ENCODE assay signal across 18 cellular contexts in genomic region chr2:95015261-95015918, GRCh38. TPM values are rescaled to one million over a fixed set of nuclear protein-coding genes. Genes with fewer than 3 reads are reported as not detected.
DNase-seq lines count a peak whose midpoint lies in the region; ATAC-seq and TF ChIP-seq lines count a peak whose summit lies in the region.
"Had no signal": no experiment of that assay in that cellular context is flagged by ENCODE, and none has a peak within 500 bp of the region (broad histone marks: within the 10 kb centered on the region; RNA-seq: fewer than 3 reads in every experiment).

No MANE protein-coding gene starts in this region.

- peak; percentile 67 for ATAC-seq in activated naive CD8-positive, alpha-beta T cell treated with anti-CD3 and anti-CD28 coated beads, Interleukin-2, amount 50 U/mL, for 24 hours
- ATAC-seq in stimulated activated naive CD8-positive, alpha-beta T cell treated with anti-CD3 and anti-CD28 coated beads, Interleukin-15, Interleukin-2, amounts not matched to agents 100 U/mL and 50 U/mL, for 24 hours: peak; percentile 64
- ATAC-seq in HG03025 (IDR thresholded peaks at IDR 0.05; ENCODE audit: low FRiP score, unreplicated experiment): no peak
- ATAC-seq: A549, HCT116 had no signal

- H3K36me3 Mint-ChIP-seq in activated CD4-positive, alpha-beta memory T cell treated with anti-CD3 and anti-CD28 coated beads for 36 hours: no peaks in the 10 kb centered on the region
- H3K36me3 Mint-ChIP-seq in activated CD4-positive, alpha-beta memory T cell treated with anti-CD3 and anti-CD28 coated beads, Interleukin-2, amount 10 ng/mL, durations not matched to agents 7 days and 5 days (ENCODE audit: low read depth): no peaks in the 10 kb centered on the region
- H3K36me3 Mint-ChIP-seq in activated naive CD8-positive, alpha-beta T cell treated with anti-CD3 and anti-CD28 coated beads, Interleukin-2, amount 50 U/mL, for 24 hours (ENCODE audit: low read depth): no peaks in the 10 kb centered on the region

- H2AFZ ChIP-seq in MM.1S (ENCODE audit: low read length): no peak overlapping the region
- H2AFZ ChIP-seq: PC-9 had no signal

- H3F3A ChIP-seq in MM.1S (ENCODE audit: insufficient read depth, low read length): peaks cover 10% of the 10 kb centered on the region

- no peaks in the 10 kb centered on the region for H3K9me3 ChIP-seq in MM.1S (replicated peaks; ENCODE audit: insufficient read depth, low read length)
- H3K9me3 ChIP-seq: A549; BLaER1 treated with 17β-estradiol and CSF1 and Interleukin-3, amounts not matched to agents 10 nM and 100 nM had no signal

- no peaks in the 10 kb centered on the region for H3K9me2 ChIP-seq in MM.1S (replicated peaks; ENCODE audit: insufficient read depth, low read length)

- H3K9me3 Mint-ChIP-seq in activated CD4-positive, alpha-beta memory T cell treated with anti-CD3 and anti-CD28 coated beads for 36 hours: no peaks in the 10 kb centered on the region
- no peaks in the 10 kb centered on the region for H3K9me3 Mint-ChIP-seq in activated CD4-positive, alpha-beta memory T cell treated with anti-CD3 and anti-CD28 coated beads, Interleukin-2, amount 10 ng/mL, durations not matched to agents 7 days and 5 days
- H3K9me3 Mint-ChIP-seq in activated naive CD8-positive, alpha-beta T cell treated with anti-CD3 and anti-CD28 coated beads, Interleukin-2, amount 50 U/mL, for 24 hours: no peaks in the 10 kb centered on the region

- peak overlapping the region; percentile 25; the same call in 1 of the 2 replicates for H3K27ac ChIP-seq in MM.1S (ENCODE audit: low read length)
- H3K27ac ChIP-seq: A549; BLaER1 treated with 17β-estradiol and CSF1 and Interleukin-3, amounts not matched to agents 10 nM and 100 nM; PC-9 had no signal

- CTCF ChIA-PET in activated CD4-positive, alpha-beta memory T cell treated with anti-CD3 and anti-CD28 coated beads for 36 hours (lab: Charles Lee): interaction anchor here (0.8 kb wide), 2 partner anchors 28 to 60 kb away, joined by 3 to 4 read pairs; no protein-coding TSS in a partner anchor
- CTCF ChIA-PET in activated CD4-positive, alpha-beta memory T cell treated with anti-CD3 and anti-CD28 coated beads, Interleukin-2, amount 10 ng/mL, durations not matched to agents 7 days and 5 days (lab: Charles Lee): interaction anchor here (0.6 to 1.4 kb wide), 6 partner anchors 11 to 374 kb away, joined by 3 to 4 read pairs (median 3); partner anchors contain the start of gene MAL

- POLR2A ChIA-PET in activated CD4-positive, alpha-beta memory T cell treated with anti-CD3 and anti-CD28 coated beads for 36 hours (lab: Charles Lee): no interaction called here
- POLR2A ChIA-PET in activated CD4-positive, alpha-beta memory T cell treated with anti-CD3 and anti-CD28 coated beads, Interleukin-2, amount 10 ng/mL, durations not matched to agents 7 days and 5 days (lab: Charles Lee): interaction anchor here (1.0 to 1.9 kb wide), 3 partner anchors 9 to 106 kb away, joined by 3 to 6 read pairs (median 4); partner anchors contain the start of genes MAL and MRPS5

- no peaks in the 10 kb centered on the region for H3K79me2 ChIP-seq in MM.1S (ENCODE audit: low read length)

- no peak for TF ChIP-seq CTCF in MM.1S (IDR thresholded peaks at IDR 0.05; ENCODE audit: low read length)

- DNase-seq in activated CD4-positive, alpha-beta memory T cell treated with anti-CD3 and anti-CD28 coated beads for 36 hours: peak; percentile 39
- DNase-seq in activated CD4-positive, alpha-beta memory T cell treated with anti-CD3 and anti-CD28 coated beads, Interleukin-2, amount 10 ng/mL, durations not matched to agents 7 days and 5 days: no peak
- DNase-seq in MM.1S (no peak), SKM-1 treated with dmso at 0.1 percent for 144 hours (lab: John Stamatoyannopoulos, UW; ENCODE audit: unreplicated experiment) (no peak), OCI-M2 (lab: John Stamatoyannopoulos, UW; ENCODE audit: unreplicated experiment) (no peak)
- no peak for DNase-seq in activated naive CD8-positive, alpha-beta T cell treated with anti-CD3 and anti-CD28 coated beads, Interleukin-2, amount 50 U/mL, for 24 hours
- peak; percentile 26 for DNase-seq in stimulated activated naive CD8-positive, alpha-beta T cell treated with anti-CD3 and anti-CD28 coated beads, Interleukin-15, Interleukin-2, amounts not matched to agents 100 U/mL and 50 U/mL, for 24 hours
- DNase-seq: DND-41, NCI-H1436, NCI-H2029 treated with DMSO at 0.1 percent for 48 hours, NCI-H2171 treated with DMSO at 0.1 percent for 48 hours, NCI-H446 treated with DMSO at 0.1 percent for 48 hours, NCI-H748 treated with DMSO at 0.1 percent for 48 hours, PC-9 had no signal

- H3K27ac Mint-ChIP-seq in activated CD4-positive, alpha-beta memory T cell treated with anti-CD3 and anti-CD28 coated beads for 36 hours: no peak overlapping the region
- no peak overlapping the region for H3K27ac Mint-ChIP-seq in activated CD4-positive, alpha-beta memory T cell treated with anti-CD3 and anti-CD28 coated beads, Interleukin-2, amount 10 ng/mL, durations not matched to agents 7 days and 5 days
- H3K27ac Mint-ChIP-seq in activated naive CD8-positive, alpha-beta T cell treated with anti-CD3 and anti-CD28 coated beads, Interleukin-2, amount 50 U/mL, for 24 hours: no peak overlapping the region

- intact Hi-C loops in activated CD4-positive, alpha-beta memory T cell treated with anti-CD3 and anti-CD28 coated beads for 36 hours (cut with micrococcal nuclease): no loop called here

- H3K4me3 ChIP-seq in MM.1S (ENCODE audit: low read length): no peak overlapping the region
- H3K4me3 ChIP-seq: A549; BLaER1 treated with 17β-estradiol and CSF1 and Interleukin-3, amounts not matched to agents 10 nM and 100 nM; PC-9 had no signal

- no peaks in the 10 kb centered on the region for H4K20me1 ChIP-seq in MM.1S (ENCODE audit: insufficient read depth, low read length)

- no peaks in the 10 kb centered on the region for H3K27me3 Mint-ChIP-seq in activated CD4-positive, alpha-beta memory T cell treated with anti-CD3 and anti-CD28 coated beads for 36 hours
- H3K27me3 Mint-ChIP-seq in activated CD4-positive, alpha-beta memory T cell treated with anti-CD3 and anti-CD28 coated beads, Interleukin-2, amount 10 ng/mL, durations not matched to agents 7 days and 5 days: no peaks in the 10 kb centered on the region
- no peaks in the 10 kb centered on the region for H3K27me3 Mint-ChIP-seq in activated naive CD8-positive, alpha-beta T cell treated with anti-CD3 and anti-CD28 coated beads, Interleukin-2, amount 50 U/mL, for 24 hours

- peaks cover 34% of the 10 kb centered on the region for H3K4me1 ChIP-seq in MM.1S (ENCODE audit: low read length)
- H3K4me1 ChIP-seq: A549 had no signal

- no peak overlapping the region for H3K9ac ChIP-seq in MM.1S (ENCODE audit: low read length)
- H3K9ac ChIP-seq: BLaER1 treated with 17β-estradiol and CSF1 and Interleukin-3, amounts not matched to agents 10 nM and 100 nM had no signal

- no peaks in the 10 kb centered on the region for H3K4me1 Mint-ChIP-seq in activated CD4-positive, alpha-beta memory T cell treated with anti-CD3 and anti-CD28 coated beads for 36 hours (ENCODE audit: low read depth)
- peaks cover 22% of the 10 kb centered on the region for H3K4me1 Mint-ChIP-seq in activated CD4-positive, alpha-beta memory T cell treated with anti-CD3 and anti-CD28 coated beads, Interleukin-2, amount 10 ng/mL, durations not matched to agents 7 days and 5 days
- H3K4me1 Mint-ChIP-seq in activated naive CD8-positive, alpha-beta T cell treated with anti-CD3 and anti-CD28 coated beads, Interleukin-2, amount 50 U/mL, for 24 hours: peaks cover 16% of the 10 kb centered on the region

- no peak overlapping the region for H3K4me2 ChIP-seq in MM.1S (ENCODE audit: low read depth, low read length)
- H3K4me2 ChIP-seq: A549; BLaER1 treated with 17β-estradiol and CSF1 and Interleukin-3, amounts not matched to agents 10 nM and 100 nM; PC-9 had no signal

- H3K4me3 Mint-ChIP-seq in activated CD4-positive, alpha-beta memory T cell treated with anti-CD3 and anti-CD28 coated beads for 36 hours: no peak overlapping the region
- no peak overlapping the region for H3K4me3 Mint-ChIP-seq in activated CD4-positive, alpha-beta memory T cell treated with anti-CD3 and anti-CD28 coated beads, Interleukin-2, amount 10 ng/mL, durations not matched to agents 7 days and 5 days
- H3K4me3 Mint-ChIP-seq in activated naive CD8-positive, alpha-beta T cell treated with anti-CD3 and anti-CD28 coated beads, Interleukin-2, amount 50 U/mL, for 24 hours: no peak overlapping the region

- H3K36me3 ChIP-seq in MM.1S (replicated peaks; ENCODE audit: insufficient read depth, low read length): no peaks in the 10 kb centered on the region
- H3K36me3 ChIP-seq: BLaER1 treated with 17β-estradiol and CSF1 and Interleukin-3, amounts not matched to agents 10 nM and 100 nM had no signal

- H3K27me3 ChIP-seq in MM.1S (replicated peaks; ENCODE audit: insufficient read depth, low read length): no peaks in the 10 kb centered on the region

RNA-seq across cellular contexts. Expression of gene MAL, which starts 10.1 kb away (rescaled TPM):
- 10 to 100 TPM; 63.5 to 63.6 TPM for total RNA-seq in activated CD4-positive, alpha-beta memory T cell treated with anti-CD3 and anti-CD28 coated beads for 36 hours
- 100 to 1,000 TPM; 202 to 210 TPM for total RNA-seq in activated CD4-positive, alpha-beta memory T cell treated with anti-CD3 and anti-CD28 coated beads, Interleukin-2, amount 10 ng/mL, durations not matched to agents 7 days and 5 days

Comparison
In these comparisons a context has a peak if more than half of its experiments do, and no peak if none do; other contexts are left out.
1. DNase-seq: peak in activated CD4-positive, alpha-beta memory T cell treated with anti-CD3 and anti-CD28 coated beads for 36 hours (single experiment) and stimulated activated naive CD8-positive, alpha-beta T cell treated with anti-CD3 and anti-CD28 coated beads, Interleukin-15, Interleukin-2, amounts not matched to agents 100 U/mL and 50 U/mL, for 24 hours (single experiment); none in activated CD4-positive, alpha-beta memory T cell treated with anti-CD3 and anti-CD28 coated beads, Interleukin-2, amount 10 ng/mL, durations not matched to agents 7 days and 5 days (single experiment), MM.1S (single experiment), activated naive CD8-positive, alpha-beta T cell treated with anti-CD3 and anti-CD28 coated beads, Interleukin-2, amount 50 U/mL, for 24 hours (single experiment), SKM-1 treated with dmso at 0.1 percent for 144 hours (single experiment) and OCI-M2 (single experiment).